ENCODE assay signal across 1 cellular context in genomic region chr16:50679266-50679665, GRCh38.
TF ChIP-seq lines count a peak whose summit lies in the region.

No MANE protein-coding gene starts in this region.

TF ChIP-seq in H1, 55 proteins besides CTCF, POLR2A, EP300 and RAD21:
- no peak for TF ChIP-seq SAP30 (IDR thresholded peaks at IDR 0.05; ENCODE audit: insufficient read depth, insufficient replicate concordance, low read length)
